Comparison of ENCODE assay signal across 1 cellular context in genomic region chr2:88250402-88250801, GRCh38.
TF ChIP-seq lines count a peak whose summit lies in the region.

No MANE protein-coding gene starts in this region.

TF ChIP-seq in K562, 482 proteins besides CTCF, POLR2A, EP300 and RAD21 (continued from another document):
- TF ChIP-seq, protein P1, sequence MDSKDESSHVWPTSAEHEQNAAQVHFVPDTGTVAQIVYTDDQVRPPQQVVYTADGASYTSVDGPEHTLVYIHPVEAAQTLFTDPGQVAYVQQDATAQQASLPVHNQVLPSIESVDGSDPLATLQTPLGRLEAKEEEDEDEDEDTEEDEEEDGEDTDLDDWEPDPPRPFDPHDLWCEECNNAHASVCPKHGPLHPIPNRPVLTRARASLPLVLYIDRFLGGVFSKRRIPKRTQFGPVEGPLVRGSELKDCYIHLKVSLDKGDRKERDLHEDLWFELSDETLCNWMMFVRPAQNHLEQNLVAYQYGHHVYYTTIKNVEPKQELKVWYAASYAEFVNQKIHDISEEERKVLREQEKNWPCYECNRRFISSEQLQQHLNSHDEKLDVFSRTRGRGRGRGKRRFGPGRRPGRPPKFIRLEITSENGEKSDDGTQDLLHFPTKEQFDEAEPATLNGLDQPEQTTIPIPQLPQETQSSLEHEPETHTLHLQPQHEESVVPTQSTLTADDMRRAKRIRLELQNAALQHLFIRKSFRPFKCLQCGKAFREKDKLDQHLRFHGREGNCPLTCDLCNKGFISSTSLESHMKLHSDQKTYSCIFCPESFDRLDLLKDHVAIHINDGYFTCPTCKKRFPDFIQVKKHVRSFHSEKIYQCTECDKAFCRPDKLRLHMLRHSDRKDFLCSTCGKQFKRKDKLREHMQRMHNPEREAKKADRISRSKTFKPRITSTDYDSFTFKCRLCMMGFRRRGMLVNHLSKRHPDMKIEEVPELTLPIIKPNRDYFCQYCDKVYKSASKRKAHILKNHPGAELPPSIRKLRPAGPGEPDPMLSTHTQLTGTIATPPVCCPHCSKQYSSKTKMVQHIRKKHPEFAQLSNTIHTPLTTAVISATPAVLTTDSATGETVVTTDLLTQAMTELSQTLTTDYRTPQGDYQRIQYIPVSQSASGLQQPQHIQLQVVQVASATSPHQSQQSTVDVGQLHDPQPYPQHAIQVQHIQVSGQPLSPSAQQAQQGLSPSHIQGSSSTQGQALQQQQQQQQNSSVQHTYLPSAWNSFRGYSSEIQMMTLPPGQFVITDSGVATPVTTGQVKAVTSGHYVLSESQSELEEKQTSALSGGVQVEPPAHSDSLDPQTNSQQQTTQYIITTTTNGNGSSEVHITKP (IDR thresholded peaks at IDR 0.05; ENCODE audit: partially characterized antibody) = no peak
- TF ChIP-seq ZC3H4 (CRISPR knock-in tag; IDR thresholded peaks at IDR 0.05; ENCODE audit: borderline replicate concordance) (no peak), ZNF354B (CRISPR knock-in tag; IDR thresholded peaks at IDR 0.05) (peak; percentile 34; the same call in 1 of the 2 replicates), HMGN3 (IDR thresholded peaks at IDR 0.05; ENCODE audit: borderline replicate concordance, extremely low read depth, insufficient read length, low read depth, low read length) (peak; percentile 63), ELK3 (CRISPR knock-in tag; IDR thresholded peaks at IDR 0.05) (no peak), MCM7 (IDR thresholded peaks at IDR 0.05) (no peak), ZNF263 (CRISPR knock-in tag; IDR thresholded peaks at IDR 0.05; ENCODE audit: borderline replicate concordance) (no peak)
- TF ChIP-seq, protein P2, sequence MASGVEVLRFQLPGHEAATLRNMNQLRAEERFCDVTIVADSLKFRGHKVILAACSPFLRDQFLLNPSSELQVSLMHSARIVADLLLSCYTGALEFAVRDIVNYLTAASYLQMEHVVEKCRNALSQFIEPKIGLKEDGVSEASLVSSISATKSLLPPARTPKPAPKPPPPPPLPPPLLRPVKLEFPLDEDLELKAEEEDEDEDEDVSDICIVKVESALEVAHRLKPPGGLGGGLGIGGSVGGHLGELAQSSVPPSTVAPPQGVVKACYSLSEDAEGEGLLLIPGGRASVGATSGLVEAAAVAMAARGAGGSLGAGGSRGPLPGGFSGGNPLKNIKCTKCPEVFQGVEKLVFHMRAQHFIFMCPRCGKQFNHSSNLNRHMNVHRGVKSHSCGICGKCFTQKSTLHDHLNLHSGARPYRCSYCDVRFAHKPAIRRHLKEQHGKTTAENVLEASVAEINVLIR (CRISPR knock-in tag; IDR thresholded peaks at IDR 0.05) = peak; percentile 29; the same call in 1 of the 2 replicates
